In genomic region chr12:9740109-9740750, GRCh38 we compare ENCODE assay signal across 11 cellular contexts. TPM values are rescaled to one million over a fixed set of nuclear protein-coding genes. Genes with fewer than 3 reads are reported as not detected.
DNase-seq lines count a peak whose midpoint lies in the region; ATAC-seq and TF ChIP-seq lines count a peak whose summit lies in the region.
"Had no signal": no experiment of that assay in that cellular context is flagged by ENCODE, and none has a peak within 500 bp of the region (broad histone marks: within the 10 kb centered on the region; RNA-seq: fewer than 3 reads in every experiment).

No MANE protein-coding gene starts in this region.

- H3K9me3 ChIP-seq in testis (no peaks in the 10 kb centered on the region), neuronal stem cell (replicated peaks in 1 of 2; ENCODE audit: control insufficient read depth in 2 of 2, insufficient read depth in 1 of 2, low read depth in 1 of 2, low read length in 2 of 2) (no peaks in the 10 kb centered on the region)

- H3K27me3 Mint-ChIP-seq in activated CD4-positive, alpha-beta T cell treated with anti-CD3 and anti-CD28 coated beads, Interleukin-2, amount 10 ng/mL, durations not matched to agents 7 days and 5 days, result no peaks in the 10 kb centered on the region
- H3K27me3 Mint-ChIP-seq in activated B cell treated with CpG ODN at 0.5 μM for 24 hours (no peaks in the 10 kb centered on the region), glutamatergic neuron (ENCODE audit: unreplicated experiment) (peaks cover 1% of the 10 kb centered on the region)

- H3K23ac ChIP-seq in neuronal stem cell (ENCODE audit: low read depth, low read length, poor library complexity), result no peak overlapping the region

- H3K4me1 ChIP-seq in testis, result no peaks in the 10 kb centered on the region
- H3K4me1 ChIP-seq in neuronal stem cell (ENCODE audit: control insufficient read depth in 2 of 2, insufficient read depth in 1 of 2, low read depth in 1 of 2, low read length in 2 of 2), result no peaks in the 10 kb centered on the region

- H3K9ac ChIP-seq in neuronal stem cell (ENCODE audit: low read depth, low read length, poor library complexity), result no peak overlapping the region

- peaks cover 12% of the 10 kb centered on the region for H3K9me3 Mint-ChIP-seq in activated CD4-positive, alpha-beta T cell treated with anti-CD3 and anti-CD28 coated beads, Interleukin-2, amount 10 ng/mL, durations not matched to agents 7 days and 5 days
- H3K9me3 Mint-ChIP-seq in activated B cell treated with CpG ODN at 0.5 μM for 24 hours, result no peaks in the 10 kb centered on the region
- H3K9me3 Mint-ChIP-seq in glutamatergic neuron (ENCODE audit: unreplicated experiment), result peaks cover 5% of the 10 kb centered on the region

- no peak overlapping the region for H3K4me2 ChIP-seq in neuronal stem cell (ENCODE audit: insufficient read depth, low read length, poor library complexity, severe bottlenecking)

- H3K4me3 Mint-ChIP-seq in activated CD4-positive, alpha-beta T cell treated with anti-CD3 and anti-CD28 coated beads, Interleukin-2, amount 10 ng/mL, durations not matched to agents 7 days and 5 days, result peak overlapping the region; percentile 50
- H3K4me3 Mint-ChIP-seq in activated B cell treated with CpG ODN at 0.5 μM for 24 hours (peak overlapping the region; percentile 71), glutamatergic neuron (ENCODE audit: unreplicated experiment) (peak overlapping the region; percentile 86)

- WGBS in testis, 2 donors, result 49 to 59% methylated on average over 7 of the region's 7 CpGs
- WGBS in neuronal stem cell (ENCODE audit: extremely low coverage in 2 of 2, insufficient read length in 2 of 2, insufficient replicate concordance in 1 of 2), 2 donors, result no CpG with 5 or more reads among the region's 7 CpGs

- no peak overlapping the region for H2BK120ac ChIP-seq in neuronal stem cell (ENCODE audit: low read depth, low read length)

- H3K36me3 Mint-ChIP-seq in activated CD4-positive, alpha-beta T cell treated with anti-CD3 and anti-CD28 coated beads, Interleukin-2, amount 10 ng/mL, durations not matched to agents 7 days and 5 days (ENCODE audit: low read depth), result peaks cover 20% of the 10 kb centered on the region
- H3K36me3 Mint-ChIP-seq in activated B cell treated with CpG ODN at 0.5 μM for 24 hours (ENCODE audit: low read depth) (peaks cover 4% of the 10 kb centered on the region), glutamatergic neuron (ENCODE audit: unreplicated experiment) (no peaks in the 10 kb centered on the region)

- no peak overlapping the region for H3K14ac ChIP-seq in neuronal stem cell (ENCODE audit: low read length)

- no peak for TF ChIP-seq POLR2A in testis (IDR thresholded peaks at IDR 0.05)

- H2AFZ ChIP-seq in neuronal stem cell (ENCODE audit: low read length), result no peak overlapping the region

- H3K79me1 ChIP-seq in neuronal stem cell (ENCODE audit: low read depth, low read length), result no peaks in the 10 kb centered on the region

- TF ChIP-seq CTCF in activated B cell treated with CpG ODN at 0.5 μM for 24 hours (IDR thresholded peaks at IDR 0.05), result no peak
- TF ChIP-seq CTCF in glutamatergic neuron (IDR thresholded peaks at IDR 0.05; ENCODE audit: partially characterized antibody, unreplicated experiment), result no peak
- no peak for TF ChIP-seq CTCF in testis (IDR thresholded peaks at IDR 0.05)

- no peak overlapping the region for H4K91ac ChIP-seq in neuronal stem cell (ENCODE audit: low read depth, low read length, poor library complexity)

- peak overlapping the region; percentile 76 for H3K27ac Mint-ChIP-seq in activated CD4-positive, alpha-beta T cell treated with anti-CD3 and anti-CD28 coated beads, Interleukin-2, amount 10 ng/mL, durations not matched to agents 7 days and 5 days
- H3K27ac Mint-ChIP-seq in activated B cell treated with CpG ODN at 0.5 μM for 24 hours (peak overlapping the region; percentile 89), glutamatergic neuron (ENCODE audit: unreplicated experiment) (no peak overlapping the region)

- ATAC-seq in activated B cell treated with CpG ODN at 0.5 μM for 24 hours (ENCODE audit: low read depth) (peak; percentile 73), HG02571 (IDR thresholded peaks at IDR 0.05; ENCODE audit: unreplicated experiment) (no peak)

- H3K36me3 ChIP-seq in testis (ENCODE audit: low read depth, missing control alignments) (no peaks in the 10 kb centered on the region), neuronal stem cell (replicated peaks in 1 of 2; ENCODE audit: control insufficient read depth in 2 of 2, insufficient read depth in 2 of 2, low read length in 2 of 2) (no peaks in the 10 kb centered on the region)

- CTCF ChIA-PET in activated CD4-positive, alpha-beta T cell treated with anti-CD3 and anti-CD28 coated beads, Interleukin-2, amount 10 ng/mL, durations not matched to agents 7 days and 5 days (lab: Charles Lee), result interaction anchor here (1.0 kb wide), 1 partner anchor 10 kb away, joined by 3 read pairs; no protein-coding TSS in a partner anchor
- CTCF ChIA-PET in activated B cell treated with CpG ODN at 0.5 μM for 24 hours (lab: Charles Lee), result no interaction called here

- H3K18ac ChIP-seq in neuronal stem cell (ENCODE audit: low read length), result no peak overlapping the region

- no peak overlapping the region for H2BK15ac ChIP-seq in neuronal stem cell (ENCODE audit: low read length)

- no peak overlapping the region for H2AK5ac ChIP-seq in neuronal stem cell (ENCODE audit: low read depth, low read length)

- no peak overlapping the region for H4K8ac ChIP-seq in neuronal stem cell (ENCODE audit: low read depth, low read length)

- no peak overlapping the region for H2BK12ac ChIP-seq in neuronal stem cell (ENCODE audit: low read length)

- H3K27me3 ChIP-seq in testis, result no peaks in the 10 kb centered on the region
- H3K27me3 ChIP-seq in neuronal stem cell (ENCODE audit: control insufficient read depth in 3 of 3, insufficient read depth in 3 of 3, low read depth in 1 of 3, low read length in 3 of 3), result no peaks in the 10 kb centered on the region

- H3K4me1 Mint-ChIP-seq in activated CD4-positive, alpha-beta T cell treated with anti-CD3 and anti-CD28 coated beads, Interleukin-2, amount 10 ng/mL, durations not matched to agents 7 days and 5 days, result peaks cover 77% of the 10 kb centered on the region
- H3K4me1 Mint-ChIP-seq in activated B cell treated with CpG ODN at 0.5 μM for 24 hours (peaks cover 83% of the 10 kb centered on the region), glutamatergic neuron (ENCODE audit: low read depth, unreplicated experiment) (no peaks in the 10 kb centered on the region)

- H3K4me3 ChIP-seq in testis (peak overlapping the region; percentile 51 to 59), neuronal stem cell (ENCODE audit: low read length in 2 of 2) (no peak overlapping the region)

- POLR2A ChIA-PET in activated CD4-positive, alpha-beta T cell treated with anti-CD3 and anti-CD28 coated beads, Interleukin-2, amount 10 ng/mL, durations not matched to agents 7 days and 5 days (lab: Charles Lee), result no interaction called here
- POLR2A ChIA-PET in activated B cell treated with CpG ODN at 0.5 μM for 24 hours (lab: Charles Lee), result interaction anchor here (0.6 to 7.0 kb wide), 7 partner anchors 9 to 92 kb away, joined by 6 to 100 read pairs (median 47); partner anchors contain the start of genes CLEC2D and CLECL1

- H3K4ac ChIP-seq in neuronal stem cell (ENCODE audit: low read length), result no peak overlapping the region

- no peak for DNase-seq in activated CD4-positive, alpha-beta T cell treated with anti-CD3 and anti-CD28 coated beads, Interleukin-2, amount 10 ng/mL, durations not matched to agents 7 days and 5 days
- no peak for DNase-seq in activated CD4-positive, alpha-beta T cell treated with anti-CD3 and anti-CD28 coated beads, Interleukin-2, amount 50 U/mL, for 1 hour
- DNase-seq in activated B cell treated with CpG ODN at 0.5 μM for 24 hours, result no peak
- DNase-seq in glutamatergic neuron, result no peak
- DNase-seq in testis, result no peak
- DNase-seq in neuronal stem cell (ENCODE audit: low spot score), result no peak
- no peak for DNase-seq in DMS153 treated with DMSO at 0.1 percent for 48 hours (lab: John Stamatoyannopoulos, UW; ENCODE audit: unreplicated experiment)
- DNase-seq: amniotic stem cell; stimulated activated CD4-positive, alpha-beta T cell treated with anti-CD3 and anti-CD28 coated beads, Interleukin-4, amount 100 ng/mL, for 24 hours had no signal

- H2BK5ac ChIP-seq in neuronal stem cell (ENCODE audit: low read length), result no peak overlapping the region

- H3K27ac ChIP-seq in testis (peak overlapping the region in 1 of 2 donors; percentile 61), neuronal stem cell (replicated peaks; ENCODE audit: low read length) (no peak overlapping the region)

- intact Hi-C loops in activated B cell treated with CpG ODN at 0.5 μM for 24 hours (cut with micrococcal nuclease), result no loop called here
- intact Hi-C loops in testis (cut with DNase I; ENCODE audit: low total_unique reads), result no loop called here

RNA-seq across cellular contexts. Expression of gene CLECL1, which starts 7.3 kb away (rescaled TPM):
- total RNA-seq in activated CD4-positive, alpha-beta T cell treated with anti-CD3 and anti-CD28 coated beads, Interleukin-2, amount 10 ng/mL, durations not matched to agents 7 days and 5 days, result 1 to 10 TPM; 1.2 to 1.4 TPM
- total RNA-seq in activated B cell treated with CpG ODN at 0.5 μM for 24 hours (111 and 115 TPM in 2 replicates), glutamatergic neuron (ENCODE audit: unreplicated experiment) (not detected), testis (not detected)
- polyA plus RNA-seq in testis (ENCODE audit: insufficient read depth, low read depth, low replicate concordance), result 1.4 TPM
- not detected for polyA plus RNA-seq in neuronal stem cell (2013, experiment 1 of 2)
- not detected for polyA plus RNA-seq in neuronal stem cell (2013, experiment 2 of 2)
- total RNA-seq: SK-MEL-5 had no signal

RNA-seq across cellular contexts. Expression of gene CD69, which starts 20.5 kb away (rescaled TPM):
- 10 to 100 TPM; 71.6 to 82.4 TPM for total RNA-seq in activated CD4-positive, alpha-beta T cell treated with anti-CD3 and anti-CD28 coated beads, Interleukin-2, amount 10 ng/mL, durations not matched to agents 7 days and 5 days
- total RNA-seq in activated B cell treated with CpG ODN at 0.5 μM for 24 hours, result 23.7 and 26.7 TPM in 2 replicates
- total RNA-seq in glutamatergic neuron (ENCODE audit: unreplicated experiment), result not detected
- 1 to 10 TPM; 2.1 to 3.0 TPM for total RNA-seq in testis
- 3.3 TPM for polyA plus RNA-seq in testis (ENCODE audit: insufficient read depth, low read depth, low replicate concordance)
- polyA plus RNA-seq in neuronal stem cell (2013, experiment 1 of 2), result not detected
- not detected for polyA plus RNA-seq in neuronal stem cell (2013, experiment 2 of 2)
- total RNA-seq: SK-MEL-5 had no signal

Comparison
In these comparisons a context has a peak if more than half of its experiments do, and no peak if none do; other contexts are left out.
1. H3K4me3 ChIP-seq: peak in testis (2 of 2); none in neuronal stem cell (0 of 2).
2. RNA of gene CLECL1, which starts 7.3 kb away (total RNA-seq): 111 to 115 TPM in activated B cell treated with CpG ODN at 0.5 μM for 24 hours; 1.2 to 1.4 TPM in activated CD4-positive, alpha-beta T cell treated with anti-CD3 and anti-CD28 coated beads, Interleukin-2, amount 10 ng/mL, durations not matched to agents 7 days and 5 days, not detected in testis and not detected in glutamatergic neuron (single experiment); every median in the first group is over 10 times any median in the second.
3. Peak in every context shown above with its lines, with median percentiles within 50 percentile points of each other: H3K4me3 Mint-ChIP-seq.